ENCODE assay signal across 1 cellular context in genomic region chr6:33305052-33305451, GRCh38.
TF ChIP-seq lines count a peak whose summit lies in the region.

No MANE protein-coding gene starts in this region.

TF ChIP-seq in HepG2, 621 proteins besides CTCF, POLR2A, EP300 and RAD21:
- TF ChIP-seq ZC3H13 (CRISPR knock-in tag; IDR thresholded peaks at IDR 0.05) (0 out of 2 replicates have a peak, but pooled peaks have one; percentile 29), ZNF451 (CRISPR knock-in tag; IDR thresholded peaks at IDR 0.05) (no peak), PCBP2 (optimal IDR thresholded peaks at IDR 0.05; ENCODE audit: low read depth, low read length, poor library complexity, severe bottlenecking) (no peak)
